Comparison of ENCODE assay signal across 16 cellular contexts in genomic region chr11:102727890-102728289, GRCh38. TPM values are rescaled to one million over a fixed set of nuclear protein-coding genes. Genes with fewer than 3 reads are reported as not detected.
DNase-seq lines count a peak whose midpoint lies in the region; ATAC-seq, FAIRE-seq and TF ChIP-seq lines count a peak whose summit lies in the region.
"Had no signal": no experiment of that assay in that cellular context is flagged by ENCODE, and none has a peak within 500 bp of the region (broad histone marks: within the 10 kb centered on the region; RNA-seq: fewer than 3 reads in every experiment).

No MANE protein-coding gene starts in this region.

- no peak for FAIRE-seq in D721Med (lab: Jason Lieb, UNC)

- no peak overlapping the region for H3K4me3 Mint-ChIP-seq in natural killer cell treated with Interleukin-12 subunit alpha and Interleukin-12 subunit beta and Interleukin-15 and Interleukin-18, amount 100 ng/mL, for 72 hours
- H3K4me3 Mint-ChIP-seq: activated CD8-positive, alpha-beta memory T cell treated with anti-CD3 and anti-CD28 coated beads, Interleukin-2, amount 10 ng/mL, durations not matched to agents 7 days and 5 days; activated naive CD4-positive, alpha-beta T cell treated with anti-CD3 and anti-CD28 coated beads, Interleukin-2, amount 50 U/mL, for 24 hours had no signal

- H3K36me3 Mint-ChIP-seq in natural killer cell treated with Interleukin-12 subunit alpha and Interleukin-12 subunit beta and Interleukin-15 and Interleukin-18, amount 100 ng/mL, for 72 hours = no peaks in the 10 kb centered on the region
- H3K36me3 Mint-ChIP-seq: activated CD8-positive, alpha-beta memory T cell treated with anti-CD3 and anti-CD28 coated beads, Interleukin-2, amount 10 ng/mL, durations not matched to agents 7 days and 5 days; activated naive CD4-positive, alpha-beta T cell treated with anti-CD3 and anti-CD28 coated beads, Interleukin-2, amount 50 U/mL, for 24 hours had no signal

- peaks cover 0 to 4% of the 10 kb centered on the region in 2 donors for H3K27me3 Mint-ChIP-seq in natural killer cell treated with Interleukin-12 subunit alpha and Interleukin-12 subunit beta and Interleukin-15 and Interleukin-18, amount 100 ng/mL, for 72 hours
- H3K27me3 Mint-ChIP-seq: activated naive CD4-positive, alpha-beta T cell treated with anti-CD3 and anti-CD28 coated beads, Interleukin-2, amount 50 U/mL, for 24 hours had no signal

- no peak overlapping the region for H3K27ac Mint-ChIP-seq in natural killer cell treated with Interleukin-12 subunit alpha and Interleukin-12 subunit beta and Interleukin-15 and Interleukin-18, amount 100 ng/mL, for 72 hours
- H3K27ac Mint-ChIP-seq: activated CD8-positive, alpha-beta memory T cell treated with anti-CD3 and anti-CD28 coated beads, Interleukin-2, amount 10 ng/mL, durations not matched to agents 7 days and 5 days; activated naive CD4-positive, alpha-beta T cell treated with anti-CD3 and anti-CD28 coated beads, Interleukin-2, amount 50 U/mL, for 24 hours had no signal

- H3K4me1 ChIP-seq in mucosa of descending colon (ENCODE audit: low read depth) = no peaks in the 10 kb centered on the region
- H3K4me1 ChIP-seq: parathyroid adenoma had no signal

- no peaks in the 10 kb centered on the region for H3K9me3 Mint-ChIP-seq in natural killer cell treated with Interleukin-12 subunit alpha and Interleukin-12 subunit beta and Interleukin-15 and Interleukin-18, amount 100 ng/mL, for 72 hours
- H3K9me3 Mint-ChIP-seq: activated naive CD4-positive, alpha-beta T cell treated with anti-CD3 and anti-CD28 coated beads, Interleukin-2, amount 50 U/mL, for 24 hours had no signal

- no peaks in the 10 kb centered on the region for H3K9me3 ChIP-seq in mucosa of descending colon

- no peak overlapping the region for H3K4me3 ChIP-seq in cardiac fibroblast (replicated peaks in 1 of 2; ENCODE audit: low read depth in 2 of 2, low read length in 2 of 2)
- no peak overlapping the region for H3K4me3 ChIP-seq in mucosa of descending colon
- H3K4me3 ChIP-seq: PC-9 had no signal

- no peaks in the 10 kb centered on the region for H3K4me1 Mint-ChIP-seq in natural killer cell treated with Interleukin-12 subunit alpha and Interleukin-12 subunit beta and Interleukin-15 and Interleukin-18, amount 100 ng/mL, for 72 hours (ENCODE audit: low read depth in 2 of 2)
- H3K4me1 Mint-ChIP-seq: activated CD8-positive, alpha-beta memory T cell treated with anti-CD3 and anti-CD28 coated beads, Interleukin-2, amount 10 ng/mL, durations not matched to agents 7 days and 5 days; activated naive CD4-positive, alpha-beta T cell treated with anti-CD3 and anti-CD28 coated beads, Interleukin-2, amount 50 U/mL, for 24 hours had no signal

- intact Hi-C loops in mucosa of descending colon (cut with DNase I, micrococcal nuclease) = no loop called here

- TF ChIP-seq CTCF in cardiac fibroblast (IDR thresholded peaks at IDR 0.05; ENCODE audit: low read depth, low read length) (no peak), mucosa of descending colon (IDR thresholded peaks at IDR 0.05) (no peak), D721Med (IDR thresholded peaks at IDR 0.05; ENCODE audit: insufficient read depth, missing control alignments) (no peak)

- H3K36me3 ChIP-seq in mucosa of descending colon (ENCODE audit: low read depth) = no peaks in the 10 kb centered on the region

- ATAC-seq in mucosa of descending colon (peak; percentile 13), GM19395 (IDR thresholded peaks at IDR 0.05; ENCODE audit: unreplicated experiment) (no peak)
- no peak for ATAC-seq in natural killer cell treated with Interleukin-12 subunit alpha and Interleukin-12 subunit beta and Interleukin-15 and Interleukin-18, amount 100 ng/mL, for 72 hours
- ATAC-seq: activated CD8-positive, alpha-beta memory T cell treated with anti-CD3 and anti-CD28 coated beads, Interleukin-2, amount 10 ng/mL, durations not matched to agents 7 days and 5 days had no signal

- DNase-seq in ELR (ENCODE audit: low read depth) (peak; percentile 93), NOMO-1 treated with DMSO at 0.1 percent for 48 hours (lab: John Stamatoyannopoulos, UW; ENCODE audit: unreplicated experiment) (peak; percentile 80), cardiac fibroblast (ENCODE audit: low read depth in 2 of 2) (peak; percentile 12 to 69), mucosa of descending colon (no peak), SIG-M5 treated with dmso at 0.1 percent for 504 hours (lab: John Stamatoyannopoulos, UW; ENCODE audit: unreplicated experiment) (no peak), D721Med (ENCODE audit: insufficient read length, low spot score) (no peak)
- no peak for DNase-seq in natural killer cell treated with Interleukin-12 subunit alpha and Interleukin-12 subunit beta and Interleukin-15 and Interleukin-18, amount 100 ng/mL, for 72 hours (ENCODE audit: low spot score)
- DNase-seq: activated CD8-positive, alpha-beta memory T cell treated with anti-CD3 and anti-CD28 coated beads, Interleukin-2, amount 10 ng/mL, durations not matched to agents 7 days and 5 days; mesendoderm; NCI-H2081 treated with DMSO at 0.1 percent for 48 hours; PC-9; stimulated activated CD4-positive, alpha-beta T cell treated with anti-CD3 and anti-CD28 coated beads, Interleukin-4, amount 100 ng/mL, for 1 hour; T1000 had no signal

RNA-seq across cellular contexts. Expression of gene MMP8, which starts 3.1 kb away (rescaled TPM):
- total RNA-seq in mucosa of descending colon = not detected
- not detected for total RNA-seq in natural killer cell treated with Interleukin-12 subunit alpha and Interleukin-12 subunit beta and Interleukin-15 and Interleukin-18, amount 100 ng/mL, for 72 hours
- total RNA-seq: activated CD8-positive, alpha-beta memory T cell treated with anti-CD3 and anti-CD28 coated beads, Interleukin-2, amount 10 ng/mL, durations not matched to agents 7 days and 5 days; PC-9 had no signal

RNA-seq across cellular contexts. Expression of gene MMP27, which starts 22.3 kb away (rescaled TPM):
- total RNA-seq in mucosa of descending colon = under 1 TPM in 1 of 3 donors, not detected in 2; 0.16 TPM
- not detected for total RNA-seq in natural killer cell treated with Interleukin-12 subunit alpha and Interleukin-12 subunit beta and Interleukin-15 and Interleukin-18, amount 100 ng/mL, for 72 hours
- total RNA-seq: activated CD8-positive, alpha-beta memory T cell treated with anti-CD3 and anti-CD28 coated beads, Interleukin-2, amount 10 ng/mL, durations not matched to agents 7 days and 5 days; PC-9 had no signal

RNA-seq across cellular contexts. Expression of gene MMP10, which starts 52.5 kb away (rescaled TPM):
- total RNA-seq in mucosa of descending colon = under 1 TPM in 1 of 3 donors, not detected in 2; 0.16 TPM
- total RNA-seq in natural killer cell treated with Interleukin-12 subunit alpha and Interleukin-12 subunit beta and Interleukin-15 and Interleukin-18, amount 100 ng/mL, for 72 hours = not detected
- total RNA-seq: PC-9 had no signal

Comparison
In these comparisons a context has a peak if more than half of its experiments do, and no peak if none do; other contexts are left out.
1. DNase-seq: peak in ELR (single experiment), NOMO-1 treated with DMSO at 0.1 percent for 48 hours (single experiment) and cardiac fibroblast (2 of 2); none in mucosa of descending colon (0 of 3), natural killer cell treated with Interleukin-12 subunit alpha and Interleukin-12 subunit beta and Interleukin-15 and Interleukin-18, amount 100 ng/mL, for 72 hours (single experiment), SIG-M5 treated with dmso at 0.1 percent for 504 hours (single experiment) and D721Med (single experiment).